In the genomic region with DNA sequence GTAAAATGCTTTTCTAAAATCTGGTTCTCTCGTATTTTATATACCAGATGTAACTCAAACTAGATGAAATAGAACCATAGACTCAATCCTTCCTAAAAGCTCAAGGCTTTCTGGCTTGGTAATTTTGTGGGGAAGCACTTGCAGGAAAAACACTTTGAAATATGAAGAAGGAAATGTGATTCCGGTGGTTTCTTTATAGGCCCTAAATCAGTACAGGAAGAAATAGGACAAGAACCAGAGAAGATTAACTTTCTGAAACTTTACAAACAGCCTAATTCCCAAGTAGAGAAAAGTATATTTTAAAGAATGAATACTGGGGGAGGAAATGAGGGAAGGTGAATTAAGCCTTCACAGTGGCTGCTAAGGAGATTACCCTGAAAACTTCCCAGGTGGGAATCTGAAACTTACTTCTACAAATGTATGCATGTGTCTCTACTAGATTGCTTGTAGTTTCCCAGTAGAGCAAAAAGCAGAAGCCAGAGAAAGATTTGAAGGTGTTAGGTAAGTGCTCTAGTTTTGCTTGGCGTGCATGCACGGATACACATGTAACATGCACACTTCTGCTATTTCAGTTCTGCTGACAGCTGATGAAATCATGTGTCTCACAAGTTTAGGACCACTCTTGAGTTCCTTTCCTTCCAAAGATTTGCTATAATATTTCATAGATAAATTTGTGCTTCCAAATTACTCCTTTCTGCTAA, we compare ENCODE assay signal across 9 cellular contexts.
DNase-seq lines count a peak whose midpoint lies in the region; ATAC-seq and TF ChIP-seq lines count a peak whose summit lies in the region.
"Had no signal": no experiment of that assay in that cellular context is flagged by ENCODE, and none has a peak within 500 bp of the region (broad histone marks: within the 10 kb centered on the region; RNA-seq: fewer than 3 reads in every experiment).

No MANE protein-coding gene starts in this region.

- no peak overlapping the region for H2AFZ ChIP-seq in mammary epithelial cell (ENCODE audit: low read depth, low read length)

- peak overlapping the region; percentile 19 for H3K27ac Mint-ChIP-seq in MCF 10A (ENCODE audit: low read depth, unreplicated experiment)

- peaks cover 30% of the 10 kb centered on the region for H3K4me1 Mint-ChIP-seq in MCF 10A (ENCODE audit: insufficient read depth, unreplicated experiment)

- POLR2A ChIA-PET in MCF 10A (lab: Yijun Ruan, JAX), result interaction anchor here (0.8 kb wide), 1 partner anchor 105 kb away, joined by 3 read pairs; no protein-coding TSS in a partner anchor

- no peaks in the 10 kb centered on the region for H3K27me3 Mint-ChIP-seq in MCF 10A (ENCODE audit: insufficient read depth, unreplicated experiment)

- BruUV-seq in MCF 10A (replicated peaks; lab: Mats Ljungman, UMichigan) (no TSS peak), mammary epithelial cell (replicated peaks; lab: Mats Ljungman, UMichigan) (no TSS peak)

- no peak overlapping the region for H3K4me3 Mint-ChIP-seq in MCF 10A (ENCODE audit: unreplicated experiment)

- TF ChIP-seq CTCF in MCF 10A (IDR thresholded peaks at IDR 0.05; ENCODE audit: unreplicated experiment), result no peak
- no peak for TF ChIP-seq CTCF in mammary epithelial cell (conservative IDR thresholded peaks at IDR 0.05 in 1 of 2, IDR thresholded peaks at IDR 0.05 in 1 of 2; ENCODE audit: extremely low read depth in 1 of 2, insufficient read depth in 1 of 2, low read depth in 1 of 2, low read length in 2 of 2)
- no peak for TF ChIP-seq CTCF in colonic mucosa (IDR thresholded peaks at IDR 0.05)
- TF ChIP-seq CTCF in upper lobe of right lung (IDR thresholded peaks at IDR 0.05), result no peak

- no peaks in the 10 kb centered on the region for H3K9me3 ChIP-seq in mammary epithelial cell (replicated peaks; ENCODE audit: insufficient read depth, low read length)
- H3K9me3 ChIP-seq in colonic mucosa, result no peaks in the 10 kb centered on the region
- H3K9me3 ChIP-seq in upper lobe of right lung, result no peaks in the 10 kb centered on the region

- WGBS in mammary epithelial cell (ENCODE audit: low coverage, missing lambda C conversion rate), result 95% methylated on average over 4 of the region's 4 CpGs

- peaks cover 15% of the 10 kb centered on the region for H3K36me3 Mint-ChIP-seq in MCF 10A (ENCODE audit: insufficient read depth, unreplicated experiment)

- intact Hi-C loops in MCF 10A (cut with micrococcal nuclease) (no loop called here), mammary epithelial cell (cut with micrococcal nuclease) (no loop called here), colonic mucosa (cut with DNase I) (no loop called here), upper lobe of right lung (cut with DNase I) (no loop called here)

- no peak overlapping the region for H3K4me2 ChIP-seq in mammary epithelial cell (ENCODE audit: insufficient read depth, low read depth, low read length)

- H3K9ac ChIP-seq in mammary epithelial cell (ENCODE audit: insufficient read depth, low read length) (no peak overlapping the region), colonic mucosa (ENCODE audit: low read depth in 2 of 2, low read length in 2 of 2) (peak overlapping the region in 1 of 2 donors; percentile 19)

- DNase-seq in MCF 10A (ENCODE audit: unreplicated experiment) (no peak), mammary epithelial cell (no peak), colonic mucosa (no peak), upper lobe of right lung (no peak), retina (no peak), cortex of kidney (lab: John Stamatoyannopoulos, UW) (no peak), UCSD-AML1 (lab: John Stamatoyannopoulos, UW; ENCODE audit: unreplicated experiment) (no peak)
- DNase-seq: aorta had no signal

- H3K36me3 ChIP-seq in mammary epithelial cell (ENCODE audit: insufficient read depth, low read length) (no peaks in the 10 kb centered on the region), colonic mucosa (no peaks in the 10 kb centered on the region), upper lobe of right lung (no peaks in the 10 kb centered on the region)

- H3K27ac ChIP-seq in mammary epithelial cell (ENCODE audit: insufficient read depth, low read depth, low read length) (no peak overlapping the region), colonic mucosa (peak overlapping the region; percentile 42), upper lobe of right lung (no peak overlapping the region)

- H4K20me1 ChIP-seq in mammary epithelial cell (ENCODE audit: insufficient read depth, low read length), result no peaks in the 10 kb centered on the region

- no peak overlapping the region for H3K4me3 ChIP-seq in mammary epithelial cell (replicated peaks in 1 of 3; ENCODE audit: insufficient read depth in 1 of 3, low read depth in 2 of 3, low read length in 3 of 3)
- H3K4me3 ChIP-seq in colonic mucosa, result no peak overlapping the region
- H3K4me3 ChIP-seq in upper lobe of right lung, result no peak overlapping the region

- H3K27me3 ChIP-seq in mammary epithelial cell (ENCODE audit: insufficient read depth, low read length) (no peaks in the 10 kb centered on the region), colonic mucosa (no peaks in the 10 kb centered on the region), upper lobe of right lung (no peaks in the 10 kb centered on the region)

- H3K79me2 ChIP-seq in mammary epithelial cell (ENCODE audit: insufficient read depth, low read length), result peaks cover 87% of the 10 kb centered on the region

- CTCF ChIA-PET in MCF 10A (lab: Yijun Ruan, JAX) (no interaction called here), mammary epithelial cell (lab: Charles Lee; ENCODE audit: low non-redundant PET) (no interaction called here)

- dilution Hi-C loops in mammary epithelial cell (cut with HindIII; ENCODE audit: low sequenced_read_pairs), result no loop called here

- H3K4me1 ChIP-seq in mammary epithelial cell (ENCODE audit: insufficient read depth, low read length) (peaks cover 12% of the 10 kb centered on the region), colonic mucosa (peaks cover 25% of the 10 kb centered on the region), upper lobe of right lung (peaks cover 88% of the 10 kb centered on the region)

- in situ Hi-C loops in mammary epithelial cell (cut with MboI; ENCODE audit: low sequenced_read_pairs in 2 of 2), result no loop called here

- peak; percentile 83 for ATAC-seq in HG03175 (IDR thresholded peaks at IDR 0.05; ENCODE audit: unreplicated experiment)
- ATAC-seq in upper lobe of right lung, result peak; percentile 69

- H3K9me3 Mint-ChIP-seq in MCF 10A (ENCODE audit: unreplicated experiment), result no peaks in the 10 kb centered on the region
